8 cellular contexts compared by ENCODE assay signal in genomic region chr2:23231865-23232264, GRCh38.
"Had no signal": no experiment of that assay in that cellular context is flagged by ENCODE, and none has a peak within 500 bp of the region (broad histone marks: within the 10 kb centered on the region; RNA-seq: fewer than 3 reads in every experiment).

No MANE protein-coding gene starts in this region.

- H3K4me3 Mint-ChIP-seq: GM23338, HFFc6, IgD-negative memory B cell had no signal

- H3K27ac ChIP-seq: HL-60 had no signal

- H3K27me3 Mint-ChIP-seq: IgD-negative memory B cell had no signal

- H3K9me3 ChIP-seq: HAP-1 had no signal

- H3K36me3 ChIP-seq: HAP-1 had no signal

- H3K4me1 ChIP-seq: HAP-1 had no signal

- ATAC-seq: GM23338, HCT116, HepG2 had no signal

- H3K4me1 Mint-ChIP-seq: IgD-negative memory B cell had no signal

- H3K27ac Mint-ChIP-seq: GM23338, HFFc6, IgD-negative memory B cell had no signal

- H3K9me3 Mint-ChIP-seq: IgD-negative memory B cell had no signal

- DNase-seq: H7, HFFc6 had no signal

- H3K36me3 Mint-ChIP-seq: IgD-negative memory B cell had no signal

- H3K4me3 ChIP-seq: GM23338, HAP-1 had no signal

- H2AFZ ChIP-seq: GM23338 had no signal
